ENCODE assay signal across 31 cellular contexts in the genomic region with DNA sequence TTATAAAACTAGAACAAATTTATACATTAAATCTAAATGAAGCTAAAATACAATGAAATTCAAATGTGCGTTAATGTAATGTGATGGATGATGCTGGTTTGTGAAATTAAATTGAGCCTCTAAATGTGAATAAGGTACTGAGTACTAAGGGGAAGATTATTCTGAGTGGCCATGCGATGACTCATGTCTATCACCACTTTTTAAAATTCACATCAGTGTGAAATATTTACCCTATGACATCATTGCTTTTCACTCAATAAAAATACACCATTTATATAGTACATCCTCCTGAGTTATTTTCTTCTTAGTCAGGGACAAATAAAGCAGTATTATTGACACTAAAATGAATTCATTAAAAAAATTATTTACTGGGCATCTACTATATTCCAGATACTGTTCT.
DNase-seq lines count a peak whose midpoint lies in the region; ATAC-seq and TF ChIP-seq lines count a peak whose summit lies in the region.
"Had no signal": no experiment of that assay in that cellular context is flagged by ENCODE, and none has a peak within 500 bp of the region (broad histone marks: within the 10 kb centered on the region; RNA-seq: fewer than 3 reads in every experiment).

No MANE protein-coding gene starts in this region.

- peaks cover 31% of the 10 kb centered on the region for H3K9me3 Mint-ChIP-seq in HFFc6
- H3K9me3 Mint-ChIP-seq: activated naive CD4-positive, alpha-beta T cell treated with anti-CD3 and anti-CD28 coated beads, Interleukin-2, amount 50 U/mL, for 72 hours; stimulated activated naive CD8-positive, alpha-beta T cell treated with anti-CD3 and anti-CD28 coated beads, Interleukin-15, Interleukin-2, amounts not matched to agents 100 ng/mL and 50 ng/mL, for 24 hours had no signal

- in situ Hi-C loops in gastrocnemius medialis (cut with MboI; ENCODE audit: low sequenced_read_pairs in 4 of 4), result no loop called here

- H3K27me3 Mint-ChIP-seq in HFFc6 (ENCODE audit: insufficient read depth), result no peaks in the 10 kb centered on the region

- no peaks in the 10 kb centered on the region for H3K9me3 ChIP-seq in RWPE2 (ENCODE audit: severe bottlenecking)
- no peaks in the 10 kb centered on the region for H3K9me3 ChIP-seq in gastrocnemius medialis
- H3K9me3 ChIP-seq: BLaER1 treated with 17β-estradiol and CSF1 and Interleukin-3, amounts not matched to agents 10 nM and 100 nM; breast epithelium; SJCRH30; testis had no signal

- H3K4me3 Mint-ChIP-seq in HFFc6, result no peak overlapping the region
- H3K4me3 Mint-ChIP-seq: stimulated activated naive CD8-positive, alpha-beta T cell treated with anti-CD3 and anti-CD28 coated beads, Interleukin-15, Interleukin-2, amounts not matched to agents 100 ng/mL and 50 ng/mL, for 24 hours had no signal

- no peak overlapping the region for H3K27ac ChIP-seq in RWPE2 (ENCODE audit: poor library complexity, severe bottlenecking)
- H3K27ac ChIP-seq in gastrocnemius medialis, result no peak overlapping the region
- H3K27ac ChIP-seq: BLaER1 treated with 17β-estradiol and CSF1 and Interleukin-3, amounts not matched to agents 10 nM and 100 nM; breast epithelium; epithelial cell of prostate; KMS-11; PC-9; SJCRH30; testis; VCaP had no signal

- no peaks in the 10 kb centered on the region for H3K4me1 Mint-ChIP-seq in HFFc6 (ENCODE audit: low read depth)

- H3K36me3 ChIP-seq in RWPE2 (ENCODE audit: low read depth) (no peaks in the 10 kb centered on the region), gastrocnemius medialis (no peaks in the 10 kb centered on the region)
- H3K36me3 ChIP-seq: BLaER1 treated with 17β-estradiol and CSF1 and Interleukin-3, amounts not matched to agents 10 nM and 100 nM; breast epithelium; SJCRH30 had no signal

- H3K4me3 ChIP-seq in RWPE2 (ENCODE audit: severe bottlenecking) (no peak overlapping the region), gastrocnemius medialis (no peak overlapping the region)
- H3K4me3 ChIP-seq: BLaER1 treated with 17β-estradiol and CSF1 and Interleukin-3, amounts not matched to agents 10 nM and 100 nM; breast epithelium; PC-9; SJCRH30; testis had no signal

- no peak for TF ChIP-seq CTCF in HFFc6 (IDR thresholded peaks at IDR 0.05)
- TF ChIP-seq CTCF in RWPE2 (IDR thresholded peaks at IDR 0.05; ENCODE audit: poor library complexity, severe bottlenecking), result no peak
- no peak for TF ChIP-seq CTCF in gastrocnemius medialis (IDR thresholded peaks at IDR 0.05 in 4 of 5, conservative IDR thresholded peaks at IDR 0.05 in 1 of 5)

- H3K27ac Mint-ChIP-seq in HFFc6, result no peak overlapping the region
- H3K27ac Mint-ChIP-seq: activated naive CD4-positive, alpha-beta T cell treated with anti-CD3 and anti-CD28 coated beads, Interleukin-2, amount 50 U/mL, for 72 hours; stimulated activated naive CD8-positive, alpha-beta T cell treated with anti-CD3 and anti-CD28 coated beads, Interleukin-15, Interleukin-2, amounts not matched to agents 100 ng/mL and 50 ng/mL, for 24 hours had no signal

- peak; percentile 19; the same call in 1 of the 3 replicates for ATAC-seq in RWPE2 (ENCODE audit: low read depth)
- no peak for ATAC-seq in gastrocnemius medialis
- ATAC-seq: activated naive CD4-positive, alpha-beta T cell treated with anti-CD3 and anti-CD28 coated beads, Interleukin-2, amount 50 U/mL, for 72 hours; left lobe of liver had no signal

- no peaks in the 10 kb centered on the region for H3K27me3 ChIP-seq in RWPE2 (ENCODE audit: insufficient read depth, poor library complexity, severe bottlenecking)
- no peaks in the 10 kb centered on the region for H3K27me3 ChIP-seq in gastrocnemius medialis
- H3K27me3 ChIP-seq: BLaER1 treated with 17β-estradiol and CSF1 and Interleukin-3, amounts not matched to agents 10 nM and 100 nM; breast epithelium; SJCRH30; testis had no signal

- DNase-seq in COLO829 (ENCODE audit: low spot score) (peak; percentile 58), HFFc6 (peak; percentile 6), RWPE2 (ENCODE audit: low spot score) (no peak), kidney tubule cell (ENCODE audit: low spot score) (peak; percentile 68), AG20443 (ENCODE audit: low spot score) (no peak), gastrocnemius medialis (no peak)
- DNase-seq in stimulated activated CD4-positive, alpha-beta T cell treated with anti-CD3 and anti-CD28 coated beads, Interleukin-2, amount 100 ng/mL, for 48 hours, result no peak
- DNase-seq: activated CD4-positive, alpha-beta T cell treated with anti-CD3 and anti-CD28 coated beads for 4 hours; activated effector memory CD4-positive, alpha-beta T cell treated with Interleukin-2 at 50 U/mL for 16 hours; activated T-cell treated with anti-CD3 and anti-CD28 coated beads, Interleukin-2, amount 50 U/mL, for 1 hour; amygdala; COR-L47; DMS79 treated with DMSO at 0.1 percent for 48 hours; effector CD4-positive, alpha-beta T cell; glutamatergic neuron; mesenchymal stem cell; NCI-H2029; NCI-H526 treated with DMSO at 0.1 percent for 48 hours; PC-9; SJCRH30; SW 1271; T-helper 9 cell; testis had no signal

- no peaks in the 10 kb centered on the region for H3K4me1 ChIP-seq in RWPE2 (ENCODE audit: insufficient read depth, poor library complexity, severe bottlenecking)
- H3K4me1 ChIP-seq in gastrocnemius medialis, result peaks cover 0 to 6% of the 10 kb centered on the region in 2 donors
- H3K4me1 ChIP-seq: BLaER1 treated with 17β-estradiol and CSF1 and Interleukin-3, amounts not matched to agents 10 nM and 100 nM; breast epithelium; SJCRH30; testis had no signal

- H3K36me3 Mint-ChIP-seq in HFFc6 (ENCODE audit: low read depth), result no peaks in the 10 kb centered on the region
- H3K36me3 Mint-ChIP-seq: activated naive CD4-positive, alpha-beta T cell treated with anti-CD3 and anti-CD28 coated beads, Interleukin-2, amount 50 U/mL, for 72 hours had no signal

- intact Hi-C loops in gastrocnemius medialis (cut with DNase I; ENCODE audit: low total_unique reads), result no loop called here

- TF ChIP-seq POLR2A in gastrocnemius medialis (IDR thresholded peaks at IDR 0.05), result no peak

Comparison
In these comparisons a context has a peak if more than half of its experiments do, and no peak if none do; other contexts are left out.
1. DNase-seq: peak in COLO829 (single experiment), HFFc6 (single experiment) and kidney tubule cell (single experiment); none in RWPE2 (single experiment), AG20443 (single experiment), stimulated activated CD4-positive, alpha-beta T cell treated with anti-CD3 and anti-CD28 coated beads, Interleukin-2, amount 100 ng/mL, for 48 hours (0 of 2) and gastrocnemius medialis (0 of 2).